In genomic region chr11:64227405-64227956, GRCh38 we compare ENCODE assay signal across 8 cellular contexts. TPM values are rescaled to one million over a fixed set of nuclear protein-coding genes. Genes with fewer than 3 reads are reported as not detected.
DNase-seq lines count a peak whose midpoint lies in the region; ATAC-seq and TF ChIP-seq lines count a peak whose summit lies in the region.

No MANE protein-coding gene starts in this region.

- no peak overlapping the region for H2BK20ac ChIP-seq in H9 (ENCODE audit: low read depth, low read length, poor library complexity, severe bottlenecking)

- no peak overlapping the region for H3K9ac ChIP-seq in H9 (ENCODE audit: extremely low read depth, insufficient read length, low read length)

- H2BK12ac ChIP-seq in H9 (ENCODE audit: insufficient read length, low read depth, low read length) = no peak overlapping the region

- H4K8ac ChIP-seq in H9 (replicated peaks; ENCODE audit: insufficient read length, low read depth, low read length) = no peak overlapping the region

- no peak overlapping the region for H4K5ac ChIP-seq in H9 (ENCODE audit: insufficient read length, low read depth, low read length)

- H2BK5ac ChIP-seq in H9 (ENCODE audit: insufficient read length, low read length) = no peak overlapping the region

- H3K9me3 Mint-ChIP-seq in H9 = no peaks in the 10 kb centered on the region

- no peak overlapping the region for H2AFZ ChIP-seq in H9 (ENCODE audit: low read length)

- no peak overlapping the region for H2BK120ac ChIP-seq in H9 (ENCODE audit: low read depth, low read length, poor library complexity, severe bottlenecking)

- H3K4me1 ChIP-seq in H9 (ENCODE audit: insufficient read depth, low read length) = 0 out of 2 replicates have a peak, but pooled peaks cover 3% of the 10 kb centered on the region

- H3K18ac ChIP-seq in H9 (ENCODE audit: insufficient read length, low read depth, low read length) = no peak overlapping the region

- H2AK5ac ChIP-seq in H9 (ENCODE audit: insufficient read length, low read length) = no peak overlapping the region

- peaks cover 27% of the 10 kb centered on the region for H3K23me2 ChIP-seq in H9 (ENCODE audit: insufficient read length, low read depth, low read length, poor library complexity, severe bottlenecking)

- H3K9me3 ChIP-seq in H9 (ENCODE audit: control insufficient read depth, low read depth, low read length) = no peaks in the 10 kb centered on the region
- no peaks in the 10 kb centered on the region for H3K9me3 ChIP-seq in T-helper 17 cell (ENCODE audit: control insufficient read depth, low read length, poor library complexity, severe bottlenecking)

- H3K79me2 ChIP-seq in H9 (ENCODE audit: insufficient read depth, low read length) = no peaks in the 10 kb centered on the region

- no peak overlapping the region for H4K91ac ChIP-seq in H9 (ENCODE audit: insufficient read length, low read depth, low read length)

- H3K4me1 Mint-ChIP-seq in H9 = peaks cover 23 to 34% of the 10 kb centered on the region in 2 experiments
- peaks cover 30% of the 10 kb centered on the region for H3K4me1 Mint-ChIP-seq in T-helper 17 cell

- ATAC-seq in T-helper 17 cell (no peak), HG02938 (IDR thresholded peaks at IDR 0.05; ENCODE audit: unreplicated experiment) (no peak)

- H3K27ac Mint-ChIP-seq in H9 (no peak overlapping the region), T-helper 17 cell (peak overlapping the region; percentile 77)

- H3K79me1 ChIP-seq in H9 (ENCODE audit: insufficient read depth, low read depth, low read length, poor library complexity, severe bottlenecking) = no peaks in the 10 kb centered on the region

- H3K27me3 Mint-ChIP-seq in H9 (ENCODE audit: low read depth) = peaks cover 11% of the 10 kb centered on the region
- H3K27me3 Mint-ChIP-seq in T-helper 17 cell = no peaks in the 10 kb centered on the region

- H4K20me1 ChIP-seq in H9 (ENCODE audit: control insufficient read depth, insufficient read depth, insufficient read length) = no peaks in the 10 kb centered on the region

- H3K36me3 Mint-ChIP-seq in H9 (ENCODE audit: insufficient read depth in 1 of 3, low read depth in 3 of 3) = peaks cover 0 to 14% (median 10%) of the 10 kb centered on the region in 3 experiments; a peak in 4 of 7 replicates
- no peaks in the 10 kb centered on the region for H3K36me3 Mint-ChIP-seq in T-helper 17 cell (ENCODE audit: low read depth)

- TF ChIP-seq CTCF in H9 (conservative IDR thresholded peaks at IDR 0.05) (no peak), fibroblast of pulmonary artery (IDR thresholded peaks at IDR 0.05; ENCODE audit: low read length, missing control alignments) (no peak)

- DNase-seq in H9 (no peak), T-helper 17 cell (no peak), fibroblast of pulmonary artery (ENCODE audit: low read depth) (no peak), AG20443 (ENCODE audit: low spot score) (no peak), OCI-M1 (lab: John Stamatoyannopoulos, UW) (no peak), NCI-H2171 treated with DMSO at 0.1 percent for 48 hours (lab: John Stamatoyannopoulos, UW) (no peak)

- no peak overlapping the region for H3K4ac ChIP-seq in H9 (ENCODE audit: low read depth, low read length)

- H3K14ac ChIP-seq in H9 (ENCODE audit: insufficient read depth, low read length) = no peak overlapping the region

- no CpG with 5 or more reads among the region's 3 CpGs for WGBS in H9 (ENCODE audit: extremely low coverage, insufficient read length, low lambda C conversion rate)

- peak overlapping the region; percentile 80 to 91 for H3K4me3 Mint-ChIP-seq in H9
- peak overlapping the region; percentile 91 for H3K4me3 Mint-ChIP-seq in T-helper 17 cell

- no peak overlapping the region for H3K23ac ChIP-seq in H9 (ENCODE audit: insufficient read length, low read depth, low read length)

- peak overlapping the region; percentile 79 for H3K4me3 ChIP-seq in fibroblast of pulmonary artery (replicated peaks; ENCODE audit: low read depth, low read length)
- H3K4me3 ChIP-seq in skin epidermis = peak overlapping the region; percentile 61 to 87 (median 74)

- no peak overlapping the region for H3K56ac ChIP-seq in H9 (ENCODE audit: insufficient read length, low read depth, low read length)

- no peak overlapping the region for H3K4me2 ChIP-seq in H9 (ENCODE audit: insufficient read depth, insufficient read length, low read length)

- no peak overlapping the region for H3T11ph ChIP-seq in H9 (ENCODE audit: low read length)

- H3K27me3 ChIP-seq in H9 (ENCODE audit: insufficient read depth, low read length) = no peaks in the 10 kb centered on the region

- no peak overlapping the region for H3K27ac ChIP-seq in H9 (ENCODE audit: insufficient read length, low read depth, low read length)
- peak overlapping the region in 20 of 21 experiments; percentile 82 to 99 (median 93) for H3K27ac ChIP-seq in skin epidermis

- peak overlapping the region; percentile 33; the same call in 1 of the 2 replicates for H2BK15ac ChIP-seq in H9 (ENCODE audit: low read depth, low read length)

RNA-seq across cellular contexts. Expression of gene NUDT22, which starts 1.4 kb away (rescaled TPM):
- total RNA-seq in H9 (2021) (39.6 and 45.8 TPM in 2 replicates), T-helper 17 cell (10 to 100 TPM; 30.8 to 42.8 TPM)

RNA-seq across cellular contexts. Expression of gene TRPT1, which starts 1.5 kb away (rescaled TPM):
- total RNA-seq in H9 (2021) = 31.5 and 33.6 TPM in 2 replicates
- total RNA-seq in T-helper 17 cell = 10 to 100 TPM; 16.2 to 16.6 TPM

RNA-seq across cellular contexts. Expression of gene DNAJC4, which starts 2.9 kb away (rescaled TPM):
- total RNA-seq in H9 (2021) = 21.0 and 24.2 TPM in 2 replicates
- total RNA-seq in T-helper 17 cell = 10 to 100 TPM; 29.0 to 35.0 TPM

RNA-seq across cellular contexts. Expression of gene VEGFB, which starts 6.9 kb away (rescaled TPM):
- total RNA-seq in H9 (2021) (57.1 and 57.7 TPM in 2 replicates), T-helper 17 cell (10 to 100 TPM; 44.9 to 48.3 TPM)

RNA-seq across cellular contexts. Expression of gene FKBP2, which starts 13.4 kb away (rescaled TPM):
- total RNA-seq in H9 (2021) (36.5 and 41.0 TPM in 2 replicates), T-helper 17 cell (10 to 100 TPM; 27.4 to 29.1 TPM)
